In the genomic region with DNA sequence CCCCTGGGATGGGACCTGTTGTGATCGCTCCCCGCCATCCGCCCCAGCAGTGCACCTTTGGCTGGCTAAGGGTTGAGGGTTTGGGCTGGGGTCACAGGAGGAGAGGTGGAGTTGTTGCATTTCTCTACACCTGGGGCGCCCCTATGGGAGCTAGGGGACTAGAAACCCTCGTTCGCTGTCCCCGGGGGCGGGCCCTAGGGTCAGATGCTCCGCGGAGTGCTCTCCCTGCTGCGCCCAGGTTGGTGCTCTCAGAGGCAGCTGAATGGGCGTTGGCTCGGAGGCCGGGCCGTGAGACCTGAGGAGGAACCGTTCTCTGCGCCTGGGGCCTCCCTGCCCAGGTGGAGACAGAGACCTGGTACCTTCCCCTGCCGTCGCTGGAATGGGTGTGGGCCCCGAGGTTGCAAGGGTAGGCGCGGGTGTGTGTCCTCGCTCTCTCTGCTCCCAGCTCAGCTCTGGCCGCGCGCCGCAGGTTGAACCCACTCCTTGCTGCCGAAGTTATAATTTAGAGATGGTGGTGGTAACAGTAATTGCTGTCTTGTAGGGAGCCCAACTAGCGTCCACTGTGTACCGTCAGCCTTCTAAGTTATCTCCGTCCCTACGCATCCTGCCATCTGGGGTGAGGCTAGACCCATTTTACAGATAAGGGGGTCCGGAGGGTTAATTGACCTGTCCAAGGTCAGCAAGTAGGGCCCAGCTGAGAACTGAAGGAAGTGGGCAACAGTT, we compare ENCODE assay signal across 8 cellular contexts. TPM values are rescaled to one million over a fixed set of nuclear protein-coding genes. Genes with fewer than 3 reads are reported as not detected.
DNase-seq lines count a peak whose midpoint lies in the region; ATAC-seq and TF ChIP-seq lines count a peak whose summit lies in the region.

No MANE protein-coding gene starts in this region.

- peaks cover 2% of the 10 kb centered on the region for H3K27me3 Mint-ChIP-seq in activated naive CD8-positive, alpha-beta T cell treated with anti-CD3 and anti-CD28 coated beads, Interleukin-2, amount 10 ng/mL, durations not matched to agents 7 days and 5 days

- no peak for TF ChIP-seq CTCF in OCI-LY1 (IDR thresholded peaks at IDR 0.05; ENCODE audit: low read length)

- H3K27ac ChIP-seq in OCI-LY1 (ENCODE audit: low read depth, low read length, poor library complexity, severe bottlenecking) (no peak overlapping the region), iPS DF 6.9 (ENCODE audit: low read length) (no peak overlapping the region)

- peak; percentile 18 for ATAC-seq in activated naive CD8-positive, alpha-beta T cell treated with anti-CD3 and anti-CD28 coated beads, Interleukin-2, amount 10 ng/mL, durations not matched to agents 7 days and 5 days (ENCODE audit: low read depth)
- ATAC-seq in GM19023 (IDR thresholded peaks at IDR 0.05; ENCODE audit: unreplicated experiment): no peak

- H3K9me3 ChIP-seq in OCI-LY1 (ENCODE audit: low read length): no peaks in the 10 kb centered on the region
- no peaks in the 10 kb centered on the region for H3K9me3 ChIP-seq in iPS DF 6.9 (ENCODE audit: control insufficient read depth, insufficient read depth, low read length)

- peak overlapping the region; percentile 71 for H3K9ac ChIP-seq in OCI-LY1 (ENCODE audit: low read length)

- no peaks in the 10 kb centered on the region for H3K9me2 ChIP-seq in OCI-LY1 (ENCODE audit: low read depth, low read length)

- peaks cover 20% of the 10 kb centered on the region for H3K4me1 Mint-ChIP-seq in activated naive CD8-positive, alpha-beta T cell treated with anti-CD3 and anti-CD28 coated beads, Interleukin-2, amount 10 ng/mL, durations not matched to agents 7 days and 5 days

- no peaks in the 10 kb centered on the region for H3K36me3 Mint-ChIP-seq in activated naive CD8-positive, alpha-beta T cell treated with anti-CD3 and anti-CD28 coated beads, Interleukin-2, amount 10 ng/mL, durations not matched to agents 7 days and 5 days

- H3K4me3 Mint-ChIP-seq in activated naive CD8-positive, alpha-beta T cell treated with anti-CD3 and anti-CD28 coated beads, Interleukin-2, amount 10 ng/mL, durations not matched to agents 7 days and 5 days: peak overlapping the region; percentile 89

- no peak overlapping the region for H2AFZ ChIP-seq in OCI-LY1 (ENCODE audit: low read length)

- H4K20me1 ChIP-seq in OCI-LY1 (ENCODE audit: insufficient read depth, low read length): no peaks in the 10 kb centered on the region

- POLR2A ChIA-PET in activated naive CD8-positive, alpha-beta T cell treated with anti-CD3 and anti-CD28 coated beads, Interleukin-2, amount 10 ng/mL, durations not matched to agents 7 days and 5 days (lab: Charles Lee): no interaction called here

- H3F3A ChIP-seq in OCI-LY1 (ENCODE audit: insufficient read depth, low read length): no peaks in the 10 kb centered on the region

- H3K4me3 ChIP-seq in OCI-LY1 (ENCODE audit: low read depth, low read length, poor library complexity, severe bottlenecking): peak overlapping the region; percentile 71
- peak overlapping the region; percentile 69 for H3K4me3 ChIP-seq in iPS DF 6.9 (ENCODE audit: low read length)

- DNase-seq in activated T-cell treated with anti-CD3 and anti-CD28 coated beads for 1 hour (ENCODE audit: low read depth) (peak; percentile 25), activated T-cell treated with anti-CD3 and anti-CD28 coated beads for 4 hours (no peak), iPS DF 6.9 (ENCODE audit: low read depth, low spot score) (no peak), islet precursor cell (no peak)
- DNase-seq in activated naive CD8-positive, alpha-beta T cell treated with anti-CD3 and anti-CD28 coated beads, Interleukin-2, amount 10 ng/mL, durations not matched to agents 7 days and 5 days: peak; percentile 58
- DNase-seq in stimulated activated CD4-positive, alpha-beta T cell treated with anti-CD3 and anti-CD28 coated beads, Interleukin-12 subunit alpha, Interleukin-12 subunit beta, amount 100 ng/mL, for 4 hours: peak; percentile 32

- H3K79me2 ChIP-seq in OCI-LY1 (ENCODE audit: insufficient read depth, low read length): no peaks in the 10 kb centered on the region

- H3K4me2 ChIP-seq in OCI-LY1 (ENCODE audit: low read length): peak overlapping the region; percentile 76

- H3K36me3 ChIP-seq in OCI-LY1 (ENCODE audit: insufficient read depth, low read length) (no peaks in the 10 kb centered on the region), iPS DF 6.9 (ENCODE audit: control insufficient read depth, insufficient read depth, low read length) (no peaks in the 10 kb centered on the region)

- H3K4me1 ChIP-seq in OCI-LY1 (ENCODE audit: insufficient read depth, low read length, severe bottlenecking): peaks cover 17% of the 10 kb centered on the region
- H3K4me1 ChIP-seq in iPS DF 6.9 (ENCODE audit: control insufficient read depth, insufficient read depth, low read length): peaks cover 4% of the 10 kb centered on the region; the same call in 1 of the 2 replicates

- H3K9me3 Mint-ChIP-seq in activated naive CD8-positive, alpha-beta T cell treated with anti-CD3 and anti-CD28 coated beads, Interleukin-2, amount 10 ng/mL, durations not matched to agents 7 days and 5 days: no peaks in the 10 kb centered on the region

- WGBS in iPS DF 6.9 (ENCODE audit: insufficient coverage, insufficient read length): no CpG with 5 or more reads among the region's 33 CpGs

- H3K27me3 ChIP-seq in OCI-LY1 (ENCODE audit: insufficient read depth, low read length): no peaks in the 10 kb centered on the region
- H3K27me3 ChIP-seq in iPS DF 6.9 (ENCODE audit: control insufficient read depth, insufficient read depth, low read length): no peaks in the 10 kb centered on the region

- peak overlapping the region; percentile 10 for H3K27ac Mint-ChIP-seq in activated naive CD8-positive, alpha-beta T cell treated with anti-CD3 and anti-CD28 coated beads, Interleukin-2, amount 10 ng/mL, durations not matched to agents 7 days and 5 days

RNA-seq across cellular contexts. Expression of a gene that starts 1.0 kb away (rescaled TPM):
- total RNA-seq in activated naive CD8-positive, alpha-beta T cell treated with anti-CD3 and anti-CD28 coated beads, Interleukin-2, amount 10 ng/mL, durations not matched to agents 7 days and 5 days: 10 to 100 TPM; 14.6 TPM

Comparison
In these comparisons a context has a peak if more than half of its experiments do, and no peak if none do; other contexts are left out.
1. DNase-seq: peak in activated T-cell treated with anti-CD3 and anti-CD28 coated beads for 1 hour (single experiment), activated naive CD8-positive, alpha-beta T cell treated with anti-CD3 and anti-CD28 coated beads, Interleukin-2, amount 10 ng/mL, durations not matched to agents 7 days and 5 days (single experiment) and stimulated activated CD4-positive, alpha-beta T cell treated with anti-CD3 and anti-CD28 coated beads, Interleukin-12 subunit alpha, Interleukin-12 subunit beta, amount 100 ng/mL, for 4 hours (single experiment); none in activated T-cell treated with anti-CD3 and anti-CD28 coated beads for 4 hours (single experiment), iPS DF 6.9 (single experiment) and islet precursor cell (single experiment).